10 cellular contexts compared by ENCODE assay signal in the genomic region with DNA sequence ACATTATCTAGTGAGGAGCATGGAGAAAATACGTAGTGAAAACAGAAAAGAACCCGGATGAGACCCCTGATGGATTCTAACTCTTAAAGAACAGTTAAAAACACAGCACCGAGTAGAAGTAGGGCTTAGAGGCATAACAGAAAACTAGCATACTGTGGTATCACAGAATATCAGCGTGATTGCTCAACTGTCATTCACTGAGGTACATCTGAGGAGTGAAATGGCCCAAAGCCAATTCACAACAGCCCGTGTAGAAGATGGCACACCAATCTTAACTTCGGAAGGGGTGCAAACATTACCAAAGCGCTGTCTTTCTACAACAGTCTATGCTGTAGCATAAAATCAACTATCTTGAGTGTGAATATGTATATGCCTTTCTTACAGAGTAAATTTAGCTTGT. TPM values are rescaled to one million over a fixed set of nuclear protein-coding genes. Genes with fewer than 3 reads are reported as not detected.
DNase-seq lines count a peak whose midpoint lies in the region; ATAC-seq and TF ChIP-seq lines count a peak whose summit lies in the region.
"Had no signal": no experiment of that assay in that cellular context is flagged by ENCODE, and none has a peak within 500 bp of the region (broad histone marks: within the 10 kb centered on the region; RNA-seq: fewer than 3 reads in every experiment).

No MANE protein-coding gene starts in this region.

- H3K9ac ChIP-seq in mammary epithelial cell (ENCODE audit: insufficient read depth, low read length): peak overlapping the region; percentile 25

- CTCF ChIA-PET in AG04450 (lab: Charles Lee): interaction anchor here (0.6 to 2.1 kb wide), 13 partner anchors 23 to 343 kb away, joined by 3 to 22 read pairs (median 5); no protein-coding TSS in a partner anchor
- CTCF ChIA-PET in mammary epithelial cell (lab: Charles Lee; ENCODE audit: low non-redundant PET): no interaction called here

- H3K9me3 ChIP-seq in AG04450 (ENCODE audit: control insufficient read depth, insufficient read depth, low read length) (no peaks in the 10 kb centered on the region; the same call in 1 of the 2 replicates), mammary epithelial cell (replicated peaks; ENCODE audit: insufficient read depth, low read length) (no peaks in the 10 kb centered on the region)
- H3K9me3 ChIP-seq in effector memory CD4-positive, alpha-beta T cell (ENCODE audit: control insufficient read depth, low read length): no peaks in the 10 kb centered on the region
- H3K9me3 ChIP-seq: colonic mucosa had no signal

- no peaks in the 10 kb centered on the region for H3K9me3 Mint-ChIP-seq in activated naive CD8-positive, alpha-beta T cell treated with anti-CD3 and anti-CD28 coated beads for 36 hours
- no peaks in the 10 kb centered on the region for H3K9me3 Mint-ChIP-seq in activated naive CD4-positive, alpha-beta T cell treated with anti-CD3 and anti-CD28 coated beads, Interleukin-2, amount 50 U/mL, for 72 hours

- intact Hi-C loops in mammary epithelial cell (cut with micrococcal nuclease): loop anchor here (1.0 to 10.0 kb wide), 5 partner anchors 71 to 341 kb away; a partner anchor contains a TSS

- ATAC-seq in activated naive CD4-positive, alpha-beta T cell treated with anti-CD3 and anti-CD28 coated beads, Interleukin-2, amount 50 U/mL, for 72 hours: no peak

- no peaks in the 10 kb centered on the region for H4K20me1 ChIP-seq in mammary epithelial cell (ENCODE audit: insufficient read depth, low read length)

- H3K4me3 Mint-ChIP-seq in activated naive CD8-positive, alpha-beta T cell treated with anti-CD3 and anti-CD28 coated beads for 36 hours: no peak overlapping the region

- in situ Hi-C loops in mammary epithelial cell (cut with MboI; ENCODE audit: low sequenced_read_pairs in 2 of 2): loop anchor here in 1 of 2 donors (10.0 kb wide), 1 partner anchor 81 kb away; no protein-coding TSS in a partner anchor

- H3K4me3 ChIP-seq in AG04450 (ENCODE audit: low read depth, low read length): peak overlapping the region; percentile 78
- H3K4me3 ChIP-seq in HL-60 (replicated peaks; ENCODE audit: insufficient read depth, low read length): peak overlapping the region; percentile 93
- H3K4me3 ChIP-seq in mammary epithelial cell (replicated peaks in 1 of 3; ENCODE audit: insufficient read depth in 1 of 3, low read depth in 2 of 3, low read length in 3 of 3): peak overlapping the region; percentile 86 to 97 (median 91)
- no peak overlapping the region for H3K4me3 ChIP-seq in effector memory CD4-positive, alpha-beta T cell (ENCODE audit: insufficient read depth, low read depth, low read length, poor library complexity, severe bottlenecking)

- dilution Hi-C loops in mammary epithelial cell (cut with HindIII; ENCODE audit: low sequenced_read_pairs): no loop called here

- H3K27ac ChIP-seq in AG04450 (ENCODE audit: low read depth, low read length) (no peak overlapping the region), HL-60 (replicated peaks) (no peak overlapping the region), mammary epithelial cell (ENCODE audit: insufficient read depth, low read depth, low read length) (peak overlapping the region; percentile 85)
- no peak overlapping the region for H3K27ac ChIP-seq in effector memory CD4-positive, alpha-beta T cell (ENCODE audit: insufficient read depth, low read length, poor library complexity, severe bottlenecking)
- H3K27ac ChIP-seq: colonic mucosa had no signal

- H3K27ac Mint-ChIP-seq in activated naive CD8-positive, alpha-beta T cell treated with anti-CD3 and anti-CD28 coated beads for 36 hours: no peak overlapping the region
- no peak overlapping the region for H3K27ac Mint-ChIP-seq in activated naive CD4-positive, alpha-beta T cell treated with anti-CD3 and anti-CD28 coated beads, Interleukin-2, amount 50 U/mL, for 72 hours

- peaks cover 13% of the 10 kb centered on the region for H3K4me1 ChIP-seq in mammary epithelial cell (ENCODE audit: insufficient read depth, low read length)
- peaks cover 5% of the 10 kb centered on the region for H3K4me1 ChIP-seq in effector memory CD4-positive, alpha-beta T cell (ENCODE audit: control insufficient read depth, insufficient read depth, low read length, poor library complexity, severe bottlenecking)
- H3K4me1 ChIP-seq: colonic mucosa had no signal

- H3K4me1 Mint-ChIP-seq in activated naive CD8-positive, alpha-beta T cell treated with anti-CD3 and anti-CD28 coated beads for 36 hours: peaks cover 11% of the 10 kb centered on the region

- H3K36me3 ChIP-seq in mammary epithelial cell (ENCODE audit: insufficient read depth, low read length): no peaks in the 10 kb centered on the region
- H3K36me3 ChIP-seq in effector memory CD4-positive, alpha-beta T cell (ENCODE audit: control insufficient read depth, insufficient read depth, low read length): no peaks in the 10 kb centered on the region
- H3K36me3 ChIP-seq: colonic mucosa had no signal

- H2AFZ ChIP-seq in mammary epithelial cell (ENCODE audit: low read depth, low read length): no peak overlapping the region

- peaks cover 64% of the 10 kb centered on the region for H3K79me2 ChIP-seq in mammary epithelial cell (ENCODE audit: insufficient read depth, low read length)

- BruUV-seq in mammary epithelial cell (replicated peaks; lab: Mats Ljungman, UMichigan): no TSS peak

- no peak for DNase-seq in AG04450 (ENCODE audit: low read depth, low spot score)
- DNase-seq in HL-60 (ENCODE audit: low read depth in 1 of 2, low spot score in 1 of 2): peak in 1 of 2 experiments; percentile 25
- peak; percentile 9 for DNase-seq in mammary epithelial cell
- DNase-seq in medulla oblongata (ENCODE audit: extremely low spot score): peak; percentile 20
- no peak for DNase-seq in activated naive CD8-positive, alpha-beta T cell treated with anti-CD3 and anti-CD28 coated beads for 36 hours
- no peak for DNase-seq in activated naive CD4-positive, alpha-beta T cell treated with anti-CD3 and anti-CD28 coated beads, Interleukin-2, amount 50 U/mL, for 72 hours (ENCODE audit: low spot score in 2 of 2)
- no peak for DNase-seq in effector memory CD4-positive, alpha-beta T cell
- DNase-seq in A172 (ENCODE audit: low spot score): no peak
- DNase-seq: activated CD4-positive, alpha-beta T cell treated with anti-CD3 and anti-CD28 coated beads for 48 hours had no signal

- POLR2A ChIA-PET in AG04450 (lab: Yijun Ruan, JAX): interaction anchor here (0.6 kb wide), 1 partner anchor 27 kb away, joined by 3 read pairs; no protein-coding TSS in a partner anchor

- H3K4me2 ChIP-seq in mammary epithelial cell (ENCODE audit: insufficient read depth, low read depth, low read length): peak overlapping the region; percentile 96

- WGBS in mammary epithelial cell (ENCODE audit: low coverage, missing lambda C conversion rate): 34% methylated on average over 7 of the region's 7 CpGs

- H3K27me3 Mint-ChIP-seq in activated naive CD8-positive, alpha-beta T cell treated with anti-CD3 and anti-CD28 coated beads for 36 hours: no peaks in the 10 kb centered on the region

- peaks cover 10% of the 10 kb centered on the region for H3K36me3 Mint-ChIP-seq in activated naive CD8-positive, alpha-beta T cell treated with anti-CD3 and anti-CD28 coated beads for 36 hours
- peaks cover 0 to 9% of the 10 kb centered on the region in 2 donors for H3K36me3 Mint-ChIP-seq in activated naive CD4-positive, alpha-beta T cell treated with anti-CD3 and anti-CD28 coated beads, Interleukin-2, amount 50 U/mL, for 72 hours

- H3K27me3 ChIP-seq in AG04450 (ENCODE audit: control insufficient read depth, insufficient read depth, low read length) (no peaks in the 10 kb centered on the region), HL-60 (ENCODE audit: insufficient read depth, poor library complexity, severe bottlenecking) (no peaks in the 10 kb centered on the region), mammary epithelial cell (ENCODE audit: insufficient read depth, low read length) (no peaks in the 10 kb centered on the region)
- no peaks in the 10 kb centered on the region for H3K27me3 ChIP-seq in effector memory CD4-positive, alpha-beta T cell (replicated peaks; ENCODE audit: control insufficient read depth, insufficient read depth, low read length, poor library complexity, severe bottlenecking)
- H3K27me3 ChIP-seq: colonic mucosa had no signal

- no peak for TF ChIP-seq CTCF in AG04450 (IDR thresholded peaks at IDR 0.05; ENCODE audit: low read depth, low read length)
- no peak for TF ChIP-seq CTCF in HL-60 (IDR thresholded peaks at IDR 0.05; ENCODE audit: insufficient read depth, low read length)
- TF ChIP-seq CTCF in mammary epithelial cell (conservative IDR thresholded peaks at IDR 0.05 in 1 of 2, IDR thresholded peaks at IDR 0.05 in 1 of 2; ENCODE audit: extremely low read depth in 1 of 2, insufficient read depth in 1 of 2, low read depth in 1 of 2, low read length in 2 of 2): no peak

RNA-seq across cellular contexts. Expression of a gene that starts 1.8 kb away (rescaled TPM):
- polyA plus RNA-seq in AG04450 (2011; rRNA removed): 19.2 and 27.4 TPM in 2 replicates
- polyA minus RNA-seq in AG04450 (2011; rRNA and poly(A)+ RNA removed): 43.0 and 50.5 TPM in 2 replicates
- 10 to 100 TPM; 50.7 to 54.8 TPM for total RNA-seq in mammary epithelial cell
- polyA plus RNA-seq in mammary epithelial cell: 18.1 TPM
- 28.5 TPM for polyA minus RNA-seq in mammary epithelial cell
- 10 to 100 TPM; 41.2 to 44.2 TPM for total RNA-seq in activated naive CD8-positive, alpha-beta T cell treated with anti-CD3 and anti-CD28 coated beads for 36 hours
- total RNA-seq in activated naive CD4-positive, alpha-beta T cell treated with anti-CD3 and anti-CD28 coated beads, Interleukin-2, amount 50 U/mL, for 72 hours: 10 to 100 TPM; 42.8 to 45.5 TPM
- total RNA-seq in A172 (2014; rRNA removed; shearing (Covaris generic)): 40.6 and 88.5 TPM in 2 replicates

Comparison
In these comparisons a context has a peak if more than half of its experiments do, and no peak if none do; other contexts are left out.
1. DNase-seq: peak in mammary epithelial cell (single experiment) and medulla oblongata (single experiment); none in AG04450 (single experiment), activated naive CD8-positive, alpha-beta T cell treated with anti-CD3 and anti-CD28 coated beads for 36 hours (single experiment), activated naive CD4-positive, alpha-beta T cell treated with anti-CD3 and anti-CD28 coated beads, Interleukin-2, amount 50 U/mL, for 72 hours (0 of 2), effector memory CD4-positive, alpha-beta T cell (0 of 3) and A172 (single experiment).